In genomic region chr1:170075186-170075585, GRCh38 we compare ENCODE assay signal across 8 cellular contexts. TPM values are rescaled to one million over a fixed set of nuclear protein-coding genes. Genes with fewer than 3 reads are reported as not detected.
DNase-seq lines count a peak whose midpoint lies in the region; FAIRE-seq and TF ChIP-seq lines count a peak whose summit lies in the region.

No MANE protein-coding gene starts in this region.

- peak overlapping the region; percentile 62; the same call in 1 of the 2 replicates for H3K27ac ChIP-seq in VCaP
- peak overlapping the region; percentile 87 for H3K27ac ChIP-seq in left ventricle myocardium inferior (replicated peaks)
- H3K27ac ChIP-seq in spleen: peak overlapping the region; percentile 53 to 88 (median 80)

- H3K27ac Mint-ChIP-seq in HFFc6: peak overlapping the region; percentile 90

- peaks cover 49% of the 10 kb centered on the region for H3K4me1 Mint-ChIP-seq in HFFc6 (ENCODE audit: low read depth)

- H3K9me3 ChIP-seq in left ventricle myocardium inferior (replicated peaks): peaks cover 43% of the 10 kb centered on the region
- peaks cover 0 to 34% (median 18%) of the 10 kb centered on the region in 8 donors for H3K9me3 ChIP-seq in spleen

- H3K27me3 ChIP-seq in left ventricle myocardium inferior (ENCODE audit: low read depth) (no peaks in the 10 kb centered on the region), spleen (replicated peaks in 1 of 7) (no peaks in the 10 kb centered on the region)

- H3K4me1 ChIP-seq in left ventricle myocardium inferior (peaks cover 33% of the 10 kb centered on the region), spleen (peaks cover 8 to 42% (median 34%) of the 10 kb centered on the region in 6 donors)

- no peaks in the 10 kb centered on the region; the same call in 1 of the 2 replicates for H3K27me3 Mint-ChIP-seq in HFFc6 (ENCODE audit: insufficient read depth)

- peaks cover 20% of the 10 kb centered on the region for H3K36me3 Mint-ChIP-seq in HFFc6 (ENCODE audit: low read depth)

- H3K36me3 ChIP-seq in left ventricle myocardium inferior (peaks cover 11% of the 10 kb centered on the region), spleen (peaks cover 0 to 8% (median 0%) of the 10 kb centered on the region in 6 donors)

- TF ChIP-seq CTCF in HFFc6 (IDR thresholded peaks at IDR 0.05): no peak
- no peak for TF ChIP-seq CTCF in VCaP (conservative IDR thresholded peaks at IDR 0.05)
- no peak for TF ChIP-seq CTCF in left ventricle myocardium inferior (IDR thresholded peaks at IDR 0.05; ENCODE audit: borderline replicate concordance)
- no peak for TF ChIP-seq CTCF in spleen (IDR thresholded peaks at IDR 0.05 in 8 of 11, conservative IDR thresholded peaks at IDR 0.05 in 3 of 11)

- WGBS in spleen, 5 donors: 84 to 91% (median 86%) methylated on average over 3 of the region's 3 CpGs

- intact Hi-C loops in left ventricle myocardium inferior (cut with micrococcal nuclease): no loop called here
- intact Hi-C loops in spleen (cut with DNase I; ENCODE audit: low total_unique reads): no loop called here

- TF ChIP-seq POLR2A in spleen (IDR thresholded peaks at IDR 0.05) (no peak), GM12892 (IDR thresholded peaks at IDR 0.05; ENCODE audit: low read depth, low read length) (no peak)

- H3K4me3 ChIP-seq in left ventricle myocardium inferior (peak overlapping the region; percentile 80), spleen (peak overlapping the region; percentile 51 to 77 (median 64))

- DNase-seq in HFFc6 (no peak), left ventricle myocardium inferior (no peak), spleen (no peak), NCI-H1417 treated with DMSO at 0.1 percent for 48 hours (lab: John Stamatoyannopoulos, UW) (no peak), cerebellar nuclear complex (lab: John Stamatoyannopoulos, UW) (no peak), GM12892 (ENCODE audit: insufficient read length) (no peak), ecto neural progenitor cell (ENCODE audit: low spot score) (no peak)

- peaks cover 11% of the 10 kb centered on the region for H3K9me3 Mint-ChIP-seq in HFFc6

- H3K4me3 Mint-ChIP-seq in HFFc6: peak overlapping the region; percentile 97

- no peak for FAIRE-seq in GM12892 (lab: Jason Lieb, UNC)

RNA-seq across cellular contexts. Expression of gene KIFAP3, which starts 0.7 kb away (rescaled TPM):
- total RNA-seq in HFFc6 (2021; fragmentation: NEBNext Ultra II Directional; extraction: Animal tissue kit (Norgen Biotek cat#: 25700)): 10 to 100 TPM; 21.4 to 26.1 (median 23.4) TPM
- total RNA-seq in left ventricle myocardium inferior (55.9 TPM), spleen (10 to 100 TPM; 17.9 to 36.7 (median 21.8) TPM)
- polyA plus RNA-seq in spleen: 1 to 10 TPM; 5.1 to 7.5 (median 5.9) TPM
- 15.2 TPM for polyA plus RNA-seq in GM12892 (2012; ENCODE audit: missing spikeins)
